In genomic region chr9:130390986-130391385, GRCh38 we compare ENCODE assay signal across 22 cellular contexts. TPM values are rescaled to one million over a fixed set of nuclear protein-coding genes. Genes with fewer than 3 reads are reported as not detected.
DNase-seq lines count a peak whose midpoint lies in the region; ATAC-seq, FAIRE-seq and TF ChIP-seq lines count a peak whose summit lies in the region.
"Had no signal": no experiment of that assay in that cellular context is flagged by ENCODE, and none has a peak within 500 bp of the region (broad histone marks: within the 10 kb centered on the region; RNA-seq: fewer than 3 reads in every experiment).

No MANE protein-coding gene starts in this region.

- no peaks in the 10 kb centered on the region for H3K27me3 ChIP-seq in H1 (replicated peaks in 1 of 4; ENCODE audit: control insufficient read depth in 3 of 4, extremely low read depth in 1 of 4, insufficient read depth in 3 of 4, low read length in 3 of 4)
- H3K27me3 ChIP-seq: BE2C had no signal

- no peaks in the 10 kb centered on the region for H4K20me1 ChIP-seq in H1 (replicated peaks in 1 of 2; ENCODE audit: control insufficient read depth in 1 of 2, insufficient read depth in 2 of 2, low read length in 2 of 2)

- no peak overlapping the region for H3K9ac ChIP-seq in H1 (replicated peaks in 1 of 4; ENCODE audit: extremely low read depth in 1 of 4, low read depth in 3 of 4, low read length in 3 of 4)
- H3K9ac ChIP-seq: GM23248 had no signal

- 94% methylated on average over 20 of the region's 27 CpGs; no CpG with 5 or more reads in 1 of the 2 experiments for WGBS in H1 (ENCODE audit: extremely low coverage in 1 of 2, insufficient coverage in 1 of 2, insufficient read length in 1 of 2, insufficient replicate concordance in 2 of 2, low coverage in 1 of 2, low lambda C conversion rate in 2 of 2, missing lambda C conversion rate in 1 of 2), 2 experiments

- no peak overlapping the region for H4K5ac ChIP-seq in H1 (ENCODE audit: insufficient read length, low read depth, low read length)

- H3K14ac ChIP-seq in H1 (ENCODE audit: insufficient read length), result no peak overlapping the region

- H3K36me3 ChIP-seq in H1 (ENCODE audit: control insufficient read depth in 2 of 4, insufficient read depth in 4 of 4, low read length in 3 of 4), result peaks cover 0 to 6% (median 0%) of the 10 kb centered on the region in 4 experiments; a peak in 1 of 8 replicates
- H3K36me3 ChIP-seq: BE2C had no signal

- no peak for TF ChIP-seq EP300 in H1 (IDR thresholded peaks at IDR 0.05; ENCODE audit: borderline replicate concordance in 1 of 2, low read depth in 2 of 2, low read length in 2 of 2)

- no peak overlapping the region for H2BK120ac ChIP-seq in H1 (replicated peaks; ENCODE audit: low read depth, low read length)

- H3K56ac ChIP-seq in H1 (replicated peaks; ENCODE audit: insufficient read length, low read depth, low read length), result no peak overlapping the region

- H4K91ac ChIP-seq in H1 (replicated peaks; ENCODE audit: insufficient read length, low read length), result peak overlapping the region; percentile 65

- H2BK20ac ChIP-seq in H1 (ENCODE audit: low read length), result no peak overlapping the region

- H3K4me1 Mint-ChIP-seq in stimulated activated naive CD8-positive, alpha-beta T cell treated with anti-CD3 and anti-CD28 coated beads, Interleukin-15, amount 100 ng/mL, for 72 hours, result no peaks in the 10 kb centered on the region
- H3K4me1 Mint-ChIP-seq in stimulated activated memory B cell treated with anti-CD40 and anti-IgM and Interleukin-4, amounts not matched to agents 10 μg/mL and 1 μg/mL and 100 μg/mL, for 72 hours, result no peaks in the 10 kb centered on the region
- H3K4me1 Mint-ChIP-seq: CD4-positive, CD25-positive, alpha-beta regulatory T cell had no signal

- H3K23ac ChIP-seq in H1 (ENCODE audit: insufficient read length), result no peak overlapping the region

- H3K4me2 ChIP-seq in H1 (ENCODE audit: insufficient read depth in 1 of 2, low read depth in 2 of 2, low read length in 2 of 2), result no peak overlapping the region

- peaks cover 0 to 5% (median 0%) of the 10 kb centered on the region in 4 experiments; a peak in 1 of 7 replicates for H3K4me1 ChIP-seq in H1 (replicated peaks in 1 of 4; ENCODE audit: control insufficient read depth in 3 of 4, insufficient read depth in 4 of 4, low read length in 3 of 4)
- H3K4me1 ChIP-seq: BE2C, Caco-2 had no signal

- no peak for TF ChIP-seq POLR2A in H1 (IDR thresholded peaks at IDR 0.05; ENCODE audit: control extremely low read depth in 1 of 2, low read depth in 2 of 2, low read length in 2 of 2)

- no peaks in the 10 kb centered on the region for H3K36me3 Mint-ChIP-seq in stimulated activated memory B cell treated with anti-CD40 and anti-IgM and Interleukin-4, amounts not matched to agents 10 μg/mL and 1 μg/mL and 100 μg/mL, for 72 hours
- H3K36me3 Mint-ChIP-seq: CD4-positive, CD25-positive, alpha-beta regulatory T cell; CD8-positive, alpha-beta T cell had no signal

- H3K18ac ChIP-seq in H1 (ENCODE audit: extremely low read depth, low read length), result no peak overlapping the region

- no peak overlapping the region; the same call in 1 of the 2 replicates for H2BK5ac ChIP-seq in H1 (ENCODE audit: low read depth, low read length)

- no peaks in the 10 kb centered on the region for H3K9me3 Mint-ChIP-seq in stimulated activated naive CD8-positive, alpha-beta T cell treated with anti-CD3 and anti-CD28 coated beads, Interleukin-15, amount 100 ng/mL, for 72 hours
- H3K9me3 Mint-ChIP-seq in stimulated activated memory B cell treated with anti-CD40 and anti-IgM and Interleukin-4, amounts not matched to agents 10 μg/mL and 1 μg/mL and 100 μg/mL, for 72 hours, result no peaks in the 10 kb centered on the region
- H3K9me3 Mint-ChIP-seq: CD4-positive, CD25-positive, alpha-beta regulatory T cell; CD8-positive, alpha-beta T cell; H9 had no signal

- no peak overlapping the region for H2AK5ac ChIP-seq in H1 (ENCODE audit: low read depth, low read length)

- no peak for DNase-seq in stimulated activated naive CD8-positive, alpha-beta T cell treated with anti-CD3 and anti-CD28 coated beads, Interleukin-15, amount 100 ng/mL, for 72 hours
- DNase-seq in stimulated activated naive CD8-positive, alpha-beta T cell treated with anti-CD3 and anti-CD28 coated beads, Interleukin-15, Interleukin-2, amounts not matched to agents 100 U/mL and 50 U/mL, for 24 hours, result no peak
- DNase-seq in H1 (ENCODE audit: low read depth in 1 of 2, low spot score in 2 of 2) (no peak), AG20443 (ENCODE audit: low spot score) (no peak), dermis blood vessel endothelial cell (no peak)
- DNase-seq: AML-193; BE2C; Caco-2; CD4-positive, CD25-positive, alpha-beta regulatory T cell; CD8-positive, alpha-beta T cell; DMS153; DND-41; GM23248 had no signal

- POLR2A ChIA-PET in H1 (lab: Charles Lee; ENCODE audit: partially characterized antibody), result interaction anchor here (0.6 kb wide), 1 partner anchor 261 kb away, joined by 3 read pairs; no protein-coding TSS in a partner anchor

- H3K4me3 ChIP-seq in H1 (ENCODE audit: extremely low read depth in 1 of 4, insufficient read depth in 2 of 4, low read depth in 3 of 4, low read length in 4 of 4), result no peak overlapping the region
- H3K4me3 ChIP-seq: GM23248 had no signal

- H3K27ac Mint-ChIP-seq in stimulated activated naive CD8-positive, alpha-beta T cell treated with anti-CD3 and anti-CD28 coated beads, Interleukin-15, amount 100 ng/mL, for 72 hours, result no peak overlapping the region
- H3K27ac Mint-ChIP-seq in stimulated activated memory B cell treated with anti-CD40 and anti-IgM and Interleukin-4, amounts not matched to agents 10 μg/mL and 1 μg/mL and 100 μg/mL, for 72 hours, result no peak overlapping the region
- H3K27ac Mint-ChIP-seq: CD4-positive, CD25-positive, alpha-beta regulatory T cell; CD8-positive, alpha-beta T cell had no signal

- H3K27me3 Mint-ChIP-seq in stimulated activated naive CD8-positive, alpha-beta T cell treated with anti-CD3 and anti-CD28 coated beads, Interleukin-15, amount 100 ng/mL, for 72 hours, result peaks cover 6% of the 10 kb centered on the region
- H3K27me3 Mint-ChIP-seq in stimulated activated memory B cell treated with anti-CD40 and anti-IgM and Interleukin-4, amounts not matched to agents 10 μg/mL and 1 μg/mL and 100 μg/mL, for 72 hours, result peaks cover 42% of the 10 kb centered on the region
- H3K27me3 Mint-ChIP-seq: CD4-positive, CD25-positive, alpha-beta regulatory T cell had no signal

- CTCF ChIA-PET in H1 (lab: Charles Lee; ENCODE audit: partially characterized antibody), result interaction anchor here (0.6 kb wide), 1 partner anchor 454 kb away, joined by 4 read pairs; no protein-coding TSS in a partner anchor

- FAIRE-seq in H1 (lab: Jason Lieb, UNC), result no peak
- FAIRE-seq: A204.1, G401.6, GM12892, GM19239 had no signal

- no peaks in the 10 kb centered on the region; a peak in 1 of 4 replicates for H3K9me3 ChIP-seq in H1 (ENCODE audit: insufficient read depth in 2 of 2, low read depth in 1 of 2, low read length in 1 of 2)
- H3K9me3 ChIP-seq: BE2C, Caco-2 had no signal

- ATAC-seq in stimulated activated naive CD8-positive, alpha-beta T cell treated with anti-CD3 and anti-CD28 coated beads, Interleukin-15, amount 100 ng/mL, for 72 hours, result peak; percentile 24
- ATAC-seq in stimulated activated naive CD8-positive, alpha-beta T cell treated with anti-CD3 and anti-CD28 coated beads, Interleukin-15, Interleukin-2, amounts not matched to agents 100 U/mL and 50 U/mL, for 24 hours, result no peak
- peak; percentile 9 for ATAC-seq in stimulated activated memory B cell treated with anti-CD40 and anti-IgM and Interleukin-4, amounts not matched to agents 10 μg/mL and 1 μg/mL and 100 μg/mL, for 72 hours
- ATAC-seq: CD8-positive, alpha-beta T cell; HCT116 had no signal

- no peaks in the 10 kb centered on the region for H3K23me2 ChIP-seq in H1 (ENCODE audit: low read depth, low read length)

- no peaks in the 10 kb centered on the region for H3K79me1 ChIP-seq in H1 (ENCODE audit: low read depth, low read length)

- H3K4me3 Mint-ChIP-seq in stimulated activated naive CD8-positive, alpha-beta T cell treated with anti-CD3 and anti-CD28 coated beads, Interleukin-15, amount 100 ng/mL, for 72 hours, result no peak overlapping the region
- no peak overlapping the region for H3K4me3 Mint-ChIP-seq in stimulated activated memory B cell treated with anti-CD40 and anti-IgM and Interleukin-4, amounts not matched to agents 10 μg/mL and 1 μg/mL and 100 μg/mL, for 72 hours
- H3K4me3 Mint-ChIP-seq: CD4-positive, CD25-positive, alpha-beta regulatory T cell; CD8-positive, alpha-beta T cell; H9 had no signal

- no peak overlapping the region for H2BK12ac ChIP-seq in H1 (ENCODE audit: low read depth, low read length)

- no peak overlapping the region for H3K4ac ChIP-seq in H1 (replicated peaks; ENCODE audit: insufficient read length, low read depth, low read length)

- TF ChIP-seq CTCF in H1 (IDR thresholded peaks at IDR 0.05; ENCODE audit: control extremely low read depth in 1 of 3, insufficient read depth in 1 of 3, low read depth in 1 of 3, low read length in 3 of 3), result no peak

- no peak overlapping the region for H2AFZ ChIP-seq in H1 (ENCODE audit: low read length)
- H2AFZ ChIP-seq: GM23248 had no signal

- no peak overlapping the region for H4K8ac ChIP-seq in H1 (ENCODE audit: extremely low read depth, insufficient read depth, low read length)

- no peak overlapping the region for H3K27ac ChIP-seq in H1 (ENCODE audit: low read depth, low read length)
- H3K27ac ChIP-seq: 22Rv1, C4-2B, GM23248 had no signal

- no peaks in the 10 kb centered on the region for H3K79me2 ChIP-seq in H1 (ENCODE audit: control insufficient read depth in 1 of 2, insufficient read depth in 2 of 2, low read length in 2 of 2)

- TF ChIP-seq RAD21 in H1 (IDR thresholded peaks at IDR 0.05 in 1 of 2, conservative IDR thresholded peaks at IDR 0.05 in 1 of 2; ENCODE audit: low read depth in 2 of 2, low read length in 2 of 2), result no peak

- no peak overlapping the region for H2BK15ac ChIP-seq in H1 (ENCODE audit: low read length)

TF ChIP-seq in H1, 55 proteins besides CTCF, POLR2A, EP300 and RAD21:
- TF ChIP-seq BACH1 (IDR thresholded peaks at IDR 0.05; ENCODE audit: low read length) (no peak), KDM4A (IDR thresholded peaks at IDR 0.05; ENCODE audit: low read depth, low read length, severe bottlenecking) (no peak), NRF1 (IDR thresholded peaks at IDR 0.05; ENCODE audit: low read depth, low read length) (no peak), JUND (IDR thresholded peaks at IDR 0.05; ENCODE audit: low read length) (no peak)

RNA-seq across cellular contexts. Expression of gene ASS1, which starts 53.8 kb away (rescaled TPM):
- total RNA-seq in H1 (2021; fragmentation: NEBNext Ultra II Directional; extraction: Animal tissue kit (Norgen Biotek cat#: 25700)), result 108 and 116 TPM in 2 replicates
- polyA plus RNA-seq in H1 (2011; rRNA removed), result 296 and 298 TPM in 2 replicates
- 326 TPM for polyA plus RNA-seq in H1 (2011; cell fraction: cytosol; rRNA removed)
- polyA plus RNA-seq in H1 (2011; cell fraction: nucleus; rRNA removed), result 280 TPM
- polyA plus RNA-seq in H1 (2012, experiment 1 of 2), result 240 to 283 TPM (median 268 TPM) in 4 replicates
- polyA plus RNA-seq in H1 (2012, experiment 2 of 2), result 287 TPM
- 64.1 TPM for polyA plus RNA-seq in H1 (2013, experiment 1 of 2)
- 63.0 TPM for polyA plus RNA-seq in H1 (2013, experiment 2 of 2)
- 172 and 229 TPM in 2 replicates for polyA minus RNA-seq in H1 (2011; rRNA and poly(A)+ RNA removed)
- 85.1 TPM for polyA minus RNA-seq in H1 (2011; cell fraction: cytosol; rRNA and poly(A)+ RNA removed)
- 55.6 TPM for polyA minus RNA-seq in H1 (2011; cell fraction: nucleus; rRNA and poly(A)+ RNA removed)
- 4.0 and 9.5 TPM in 2 replicates for total RNA-seq in dermis blood vessel endothelial cell
- total RNA-seq: CD4-positive, CD25-positive, alpha-beta regulatory T cell; CD8-positive, alpha-beta T cell had no signal
- polyA plus RNA-seq: CD4-positive, CD25-positive, alpha-beta regulatory T cell had no signal

Comparison
In these comparisons a context has a peak if more than half of its experiments do, and no peak if none do; other contexts are left out.
1. RNA of gene ASS1, which starts 53.8 kb away (total RNA-seq): 108 to 116 TPM in H1; 4.0 to 9.5 TPM in dermis blood vessel endothelial cell; every median in the first group is over 10 times any median in the second.